Comparison of ENCODE assay signal across 11 cellular contexts in the genomic region with DNA sequence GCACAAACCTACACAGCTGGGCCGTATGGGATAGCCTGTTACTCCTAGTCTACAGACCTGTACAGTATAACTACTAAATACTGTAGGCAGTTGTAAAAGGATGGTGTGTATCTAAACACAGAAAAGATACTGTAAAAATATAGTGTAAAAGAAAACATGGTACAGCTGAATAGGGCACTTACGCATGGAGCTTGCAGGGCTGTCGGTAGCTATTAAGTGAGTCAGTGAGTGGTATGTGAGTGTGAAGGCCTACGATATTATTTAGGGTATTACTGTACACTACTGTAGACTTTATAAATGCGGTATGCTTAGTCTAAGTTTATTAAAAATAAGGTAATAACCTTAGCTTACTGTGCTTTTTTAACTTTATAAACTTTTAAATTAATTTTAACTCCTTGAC. TPM values are rescaled to one million over a fixed set of nuclear protein-coding genes. Genes with fewer than 3 reads are reported as not detected.
DNase-seq lines count a peak whose midpoint lies in the region; ATAC-seq and TF ChIP-seq lines count a peak whose summit lies in the region.
"Had no signal": no experiment of that assay in that cellular context is flagged by ENCODE, and none has a peak within 500 bp of the region (broad histone marks: within the 10 kb centered on the region; RNA-seq: fewer than 3 reads in every experiment).

No MANE protein-coding gene starts in this region.

- H3K4me3 ChIP-seq in iPS-18c (ENCODE audit: insufficient read depth, low read depth, low read length), result peak overlapping the region; percentile 82; the same call in 1 of the 2 replicates
- peak overlapping the region in 3 of 4 donors; percentile 59 to 87 (median 86) for H3K4me3 ChIP-seq in stomach

- no peak for TF ChIP-seq CTCF in activated CD8-positive, alpha-beta T cell treated with anti-CD3 and anti-CD28 coated beads for 36 hours (IDR thresholded peaks at IDR 0.05)
- TF ChIP-seq CTCF in stomach (IDR thresholded peaks at IDR 0.05), result no peak

- 86 to 92% (median 91%) methylated on average over 5 of the region's 5 CpGs for WGBS in stomach, 5 donors

- no peak for TF ChIP-seq POLR2A in stomach (IDR thresholded peaks at IDR 0.05)

- H3K27ac ChIP-seq in stomach, result no peak overlapping the region

- H3K4me1 ChIP-seq in stomach, result peaks cover 19 to 60% (median 39%) of the 10 kb centered on the region in 4 donors

- H3K27me3 ChIP-seq in stomach, result no peaks in the 10 kb centered on the region
- H3K27me3 ChIP-seq: transverse colon had no signal

- peak overlapping the region; percentile 90 for H3K4me3 Mint-ChIP-seq in activated CD4-positive, alpha-beta T cell treated with anti-CD3 and anti-CD28 coated beads, Interleukin-2, amount 10 ng/mL, durations not matched to agents 24 days and 14 days
- peak overlapping the region; percentile 93 for H3K4me3 Mint-ChIP-seq in activated CD8-positive, alpha-beta T cell treated with anti-CD3 and anti-CD28 coated beads for 36 hours

- intact Hi-C loops in activated CD4-positive, alpha-beta T cell treated with anti-CD3 and anti-CD28 coated beads, Interleukin-2, amount 10 ng/mL, durations not matched to agents 24 days and 14 days (cut with micrococcal nuclease), result loop anchor here (5.0 to 10.0 kb wide), 8 partner anchors 340 to 895 kb away; a partner anchor contains a TSS
- intact Hi-C loops in activated CD8-positive, alpha-beta T cell treated with anti-CD3 and anti-CD28 coated beads for 36 hours (cut with micrococcal nuclease), result no loop called here
- intact Hi-C loops in stomach (cut with DNase I; ENCODE audit: low total_unique reads), result no loop called here

- H3K9me3 ChIP-seq in iPS-18c (ENCODE audit: control insufficient read depth, insufficient read depth, low read length) (no peaks in the 10 kb centered on the region), stomach (no peaks in the 10 kb centered on the region)
- H3K9me3 ChIP-seq: transverse colon had no signal

- DNase-seq in activated CD4-positive, alpha-beta T cell treated with anti-CD3 and anti-CD28 coated beads, Interleukin-2, amount 10 ng/mL, durations not matched to agents 24 days and 14 days, result no peak
- DNase-seq in activated CD4-positive, alpha-beta T cell treated with anti-CD3 and anti-CD28 coated beads, Interleukin-2, amount 50 U/mL, for 48 hours, result no peak
- no peak for DNase-seq in activated CD8-positive, alpha-beta T cell treated with anti-CD3 and anti-CD28 coated beads for 36 hours
- no peak for DNase-seq in stomach
- DNase-seq in D341Med (ENCODE audit: low spot score), result no peak
- DNase-seq: activated effector memory CD4-positive, alpha-beta T cell treated with anti-CD3 and anti-CD28 coated beads, Interleukin-2, amount 50 U/mL, for 16 hours; NCI-H1105 had no signal

- H3K36me3 Mint-ChIP-seq in activated CD4-positive, alpha-beta T cell treated with anti-CD3 and anti-CD28 coated beads, Interleukin-2, amount 10 ng/mL, durations not matched to agents 24 days and 14 days (ENCODE audit: low read depth), result peaks cover 15% of the 10 kb centered on the region
- peaks cover 14% of the 10 kb centered on the region for H3K36me3 Mint-ChIP-seq in activated CD8-positive, alpha-beta T cell treated with anti-CD3 and anti-CD28 coated beads for 36 hours (ENCODE audit: low read depth)

- ATAC-seq in activated CD8-positive, alpha-beta T cell treated with anti-CD3 and anti-CD28 coated beads for 36 hours, result no peak
- ATAC-seq in HG03342 (IDR thresholded peaks at IDR 0.05; ENCODE audit: unreplicated experiment), result no peak
- ATAC-seq in HG03432 (IDR thresholded peaks at IDR 0.05; ENCODE audit: unreplicated experiment), result no peak

- TF ChIP-seq EP300 in stomach (IDR thresholded peaks at IDR 0.05), result no peak

- no peaks in the 10 kb centered on the region for H3K9me3 Mint-ChIP-seq in activated CD4-positive, alpha-beta T cell treated with anti-CD3 and anti-CD28 coated beads, Interleukin-2, amount 10 ng/mL, durations not matched to agents 24 days and 14 days
- H3K9me3 Mint-ChIP-seq in activated CD8-positive, alpha-beta T cell treated with anti-CD3 and anti-CD28 coated beads for 36 hours, result no peaks in the 10 kb centered on the region

- CTCF ChIA-PET in activated CD8-positive, alpha-beta T cell treated with anti-CD3 and anti-CD28 coated beads for 36 hours (lab: Charles Lee), result interaction anchor here (2.9 kb wide), 1 partner anchor 11 kb away, joined by 10 read pairs; no protein-coding TSS in a partner anchor

- H3K4me1 Mint-ChIP-seq in activated CD4-positive, alpha-beta T cell treated with anti-CD3 and anti-CD28 coated beads, Interleukin-2, amount 10 ng/mL, durations not matched to agents 24 days and 14 days, result peaks cover 33% of the 10 kb centered on the region
- H3K4me1 Mint-ChIP-seq in activated CD8-positive, alpha-beta T cell treated with anti-CD3 and anti-CD28 coated beads for 36 hours (ENCODE audit: low read depth), result peaks cover 49% of the 10 kb centered on the region

- H3K36me3 ChIP-seq in stomach, result peaks cover 0 to 14% (median 11%) of the 10 kb centered on the region in 4 donors
- H3K36me3 ChIP-seq: transverse colon had no signal

- POLR2A ChIA-PET in activated CD8-positive, alpha-beta T cell treated with anti-CD3 and anti-CD28 coated beads for 36 hours (lab: Charles Lee), result interaction anchor here (0.7 to 2.4 kb wide), 5 partner anchors 11 to 650 kb away, joined by 3 to 11 read pairs (median 4); no protein-coding TSS in a partner anchor

- H3K27ac Mint-ChIP-seq in activated CD4-positive, alpha-beta T cell treated with anti-CD3 and anti-CD28 coated beads, Interleukin-2, amount 10 ng/mL, durations not matched to agents 24 days and 14 days, result peak overlapping the region; percentile 96
- H3K27ac Mint-ChIP-seq in activated CD8-positive, alpha-beta T cell treated with anti-CD3 and anti-CD28 coated beads for 36 hours, result peak overlapping the region; percentile 99

- no peaks in the 10 kb centered on the region for H3K27me3 Mint-ChIP-seq in activated CD4-positive, alpha-beta T cell treated with anti-CD3 and anti-CD28 coated beads, Interleukin-2, amount 10 ng/mL, durations not matched to agents 24 days and 14 days
- H3K27me3 Mint-ChIP-seq in activated CD8-positive, alpha-beta T cell treated with anti-CD3 and anti-CD28 coated beads for 36 hours, result no peaks in the 10 kb centered on the region

RNA-seq across cellular contexts. Expression of a gene that starts 1.2 kb away (rescaled TPM):
- total RNA-seq in activated CD4-positive, alpha-beta T cell treated with anti-CD3 and anti-CD28 coated beads, Interleukin-2, amount 10 ng/mL, durations not matched to agents 24 days and 14 days, result 48.5 and 49.7 TPM in 2 replicates
- total RNA-seq in activated CD8-positive, alpha-beta T cell treated with anti-CD3 and anti-CD28 coated beads for 36 hours, result 10 to 100 TPM; 37.0 to 37.1 TPM
- 10 to 100 TPM; 20.5 to 55.4 (median 32.3) TPM for total RNA-seq in stomach
- 10 to 100 TPM; 22.8 to 36.2 (median 27.3) TPM for polyA plus RNA-seq in stomach
